Comparison of ENCODE assay signal across 19 cellular contexts in the genomic region with DNA sequence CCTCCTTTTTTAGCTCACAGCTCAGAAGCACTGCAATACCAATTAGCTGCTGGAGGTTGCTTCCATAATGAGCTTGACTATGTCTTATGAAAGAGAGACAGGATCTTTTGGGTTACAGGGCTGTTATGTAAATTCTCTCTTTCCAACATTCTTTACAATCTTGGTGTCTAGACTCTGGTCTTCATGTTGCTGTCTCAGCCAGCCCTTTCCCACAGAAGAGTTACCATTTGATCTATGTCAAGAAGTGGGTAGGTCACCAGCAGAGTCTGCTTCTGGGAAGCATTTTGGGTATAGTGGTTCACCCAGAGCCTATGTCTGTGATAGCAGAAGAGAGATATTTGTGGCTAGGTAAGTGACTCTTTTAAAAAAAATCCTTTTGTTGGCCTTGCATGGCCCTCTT.
DNase-seq lines count a peak whose midpoint lies in the region; ATAC-seq and TF ChIP-seq lines count a peak whose summit lies in the region.
"Had no signal": no experiment of that assay in that cellular context is flagged by ENCODE, and none has a peak within 500 bp of the region (broad histone marks: within the 10 kb centered on the region; RNA-seq: fewer than 3 reads in every experiment).

No MANE protein-coding gene starts in this region.

- H3K9me3 ChIP-seq in DND-41 (ENCODE audit: insufficient read depth, low read length, severe bottlenecking), result peaks cover 1% of the 10 kb centered on the region
- no peaks in the 10 kb centered on the region for H3K9me3 ChIP-seq in ascending aorta

- H3K27me3 ChIP-seq in DND-41 (ENCODE audit: insufficient read depth, low read length, poor library complexity) (no peaks in the 10 kb centered on the region), mesendoderm (ENCODE audit: insufficient read depth, low read length, poor library complexity) (no peaks in the 10 kb centered on the region), ascending aorta (no peaks in the 10 kb centered on the region)

- no peak overlapping the region for H3K4me3 Mint-ChIP-seq in WTC11
- H3K4me3 Mint-ChIP-seq: H9 had no signal

- H3K4me2 ChIP-seq in DND-41 (ENCODE audit: insufficient read depth, low read length) (no peak overlapping the region), mesendoderm (ENCODE audit: low read length) (no peak overlapping the region)

- no peak overlapping the region for H2AFZ ChIP-seq in DND-41 (ENCODE audit: low read depth, low read length)

- no peak overlapping the region for H4K5ac ChIP-seq in mesendoderm (ENCODE audit: low read length)

- no peak overlapping the region for H3K18ac ChIP-seq in mesendoderm (ENCODE audit: low read length)

- no peak overlapping the region for H3K23ac ChIP-seq in mesendoderm (ENCODE audit: low read length)

- no peaks in the 10 kb centered on the region for H3K79me1 ChIP-seq in mesendoderm (ENCODE audit: low read length)

- intact Hi-C loops in ascending aorta (cut with DNase I), result no loop called here

- TF ChIP-seq CTCF in DND-41 (IDR thresholded peaks at IDR 0.05; ENCODE audit: borderline replicate concordance, extremely low read depth, low read length, poor library complexity, severe bottlenecking) (no peak), WTC11 (IDR thresholded peaks at IDR 0.05) (no peak), ascending aorta (IDR thresholded peaks at IDR 0.05) (no peak)

- ATAC-seq in DND-41 (ENCODE audit: insufficient read depth, low read depth) (no peak), WTC11 (no peak)

- no peaks in the 10 kb centered on the region for H3K79me2 ChIP-seq in DND-41 (ENCODE audit: insufficient read depth, low read length)
- H3K79me2 ChIP-seq in mesendoderm (ENCODE audit: control insufficient read depth, insufficient read depth, low read length), result no peaks in the 10 kb centered on the region

- H2BK120ac ChIP-seq in mesendoderm (ENCODE audit: low read depth, low read length), result no peak overlapping the region

- H3K9ac ChIP-seq in DND-41 (ENCODE audit: low read depth, low read length) (no peak overlapping the region), mesendoderm (ENCODE audit: low read length) (no peak overlapping the region)

- peaks cover 10% of the 10 kb centered on the region for H3K9me3 Mint-ChIP-seq in WTC11

- H3K4ac ChIP-seq in mesendoderm (ENCODE audit: low read depth, low read length), result no peak overlapping the region

- no peak overlapping the region for H2AK5ac ChIP-seq in mesendoderm (ENCODE audit: low read length)

- no peaks in the 10 kb centered on the region for H3K27me3 Mint-ChIP-seq in WTC11 (ENCODE audit: low read depth)

- no peak overlapping the region for H3K4me3 ChIP-seq in DND-41 (ENCODE audit: low read depth in 1 of 2, low read length in 2 of 2)
- no peak overlapping the region for H3K4me3 ChIP-seq in mesendoderm (ENCODE audit: low read length)
- H3K4me3 ChIP-seq in ascending aorta, result no peak overlapping the region
- H3K4me3 ChIP-seq: SK-N-MC had no signal

- H3K4me1 Mint-ChIP-seq in WTC11, result no peaks in the 10 kb centered on the region; the same call in 1 of the 2 replicates
- H3K4me1 Mint-ChIP-seq: H9 had no signal

- H4K20me1 ChIP-seq in DND-41 (ENCODE audit: insufficient read depth, low read length), result no peaks in the 10 kb centered on the region

- H4K8ac ChIP-seq in mesendoderm (ENCODE audit: low read depth, low read length), result no peak overlapping the region

- no peaks in the 10 kb centered on the region for H3K36me3 ChIP-seq in DND-41 (ENCODE audit: insufficient read depth, low read length)
- no peaks in the 10 kb centered on the region for H3K36me3 ChIP-seq in mesendoderm (ENCODE audit: control insufficient read depth, insufficient read depth, low read length)
- no peaks in the 10 kb centered on the region for H3K36me3 ChIP-seq in ascending aorta

- H3K27ac ChIP-seq in DND-41 (ENCODE audit: low read length) (peak overlapping the region; percentile 37), mesendoderm (ENCODE audit: low read depth, low read length) (no peak overlapping the region), ascending aorta (no peak overlapping the region)
- H3K27ac ChIP-seq: C4-2B, SK-N-MC had no signal

- H3K36me3 Mint-ChIP-seq in WTC11, result peaks cover 7% of the 10 kb centered on the region

- no peak overlapping the region for H2BK5ac ChIP-seq in mesendoderm (ENCODE audit: low read length)

- H3K27ac Mint-ChIP-seq in WTC11, result no peak overlapping the region
- H3K27ac Mint-ChIP-seq: H9 had no signal

- no peak overlapping the region for H2BK15ac ChIP-seq in mesendoderm (replicated peaks; ENCODE audit: low read depth)

- H3K4me1 ChIP-seq in DND-41 (ENCODE audit: insufficient read depth, low read length) (peaks cover 24% of the 10 kb centered on the region), mesendoderm (ENCODE audit: control insufficient read depth, low read depth, low read length) (no peaks in the 10 kb centered on the region), ascending aorta (no peaks in the 10 kb centered on the region)

- CTCF ChIA-PET in WTC11 (lab: Charles Lee), result no interaction called here

- DNase-seq in AG08395 (ENCODE audit: low spot score), result peak; percentile 3
- no peak for DNase-seq in DND-41
- peak; percentile 62 for DNase-seq in astrocyte of the hippocampus (ENCODE audit: low read depth, low spot score)
- peak; percentile 1 for DNase-seq in mesendoderm
- DNase-seq in NCI-H524 (lab: John Stamatoyannopoulos, UW), result no peak
- no peak for DNase-seq in kidney tubule cell (ENCODE audit: low spot score)
- DNase-seq in WTC11 (ENCODE audit: low spot score), result no peak
- no peak for DNase-seq in ascending aorta (ENCODE audit: low spot score in 2 of 2)
- DNase-seq: DMS79 treated with DMSO at 0.1 percent for 48 hours, H9, IMR-90, Karpas-422, NCI-H1048, NCI-H1436, NCI-H2029 treated with DMSO at 0.1 percent for 48 hours, NCI-H2171, SHP77 had no signal

- no peak overlapping the region for H3K56ac ChIP-seq in mesendoderm (ENCODE audit: low read length)

- POLR2A ChIA-PET in WTC11 (lab: Charles Lee), result no interaction called here

TF ChIP-seq in WTC11, 78 proteins besides CTCF, POLR2A, EP300 and RAD21:
- TF ChIP-seq CREM (CRISPR knock-in tag; IDR thresholded peaks at IDR 0.05) (no peak), ELF4 (CRISPR knock-in tag; IDR thresholded peaks at IDR 0.05; ENCODE audit: low read depth) (no peak), ZNF423 (CRISPR knock-in tag; IDR thresholded peaks at IDR 0.05) (no peak), ATF1 (CRISPR knock-in tag; IDR thresholded peaks at IDR 0.05) (no peak), TEAD1 (CRISPR knock-in tag; IDR thresholded peaks at IDR 0.05) (no peak), ZNF138 (CRISPR knock-in tag; conservative IDR thresholded peaks at IDR 0.05) (no peak), SMAD3 (CRISPR knock-in tag; IDR thresholded peaks at IDR 0.05; ENCODE audit: borderline replicate concordance) (no peak), USF1 (CRISPR knock-in tag; IDR thresholded peaks at IDR 0.05) (no peak), JUN (CRISPR knock-in tag; IDR thresholded peaks at IDR 0.05) (no peak), TCF7 (CRISPR knock-in tag; IDR thresholded peaks at IDR 0.05; ENCODE audit: low read depth) (no peak), JAZF1 (CRISPR knock-in tag; IDR thresholded peaks at IDR 0.05) (no peak), OVOL2 (CRISPR knock-in tag; IDR thresholded peaks at IDR 0.05; ENCODE audit: borderline replicate concordance) (no peak)
- TF ChIP-seq, protein P1, sequence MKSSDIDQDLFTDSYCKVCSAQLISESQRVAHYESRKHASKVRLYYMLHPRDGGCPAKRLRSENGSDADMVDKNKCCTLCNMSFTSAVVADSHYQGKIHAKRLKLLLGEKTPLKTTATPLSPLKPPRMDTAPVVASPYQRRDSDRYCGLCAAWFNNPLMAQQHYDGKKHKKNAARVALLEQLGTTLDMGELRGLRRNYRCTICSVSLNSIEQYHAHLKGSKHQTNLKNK (CRISPR knock-in tag; IDR thresholded peaks at IDR 0.05), result no peak
- TF ChIP-seq, protein P2, sequence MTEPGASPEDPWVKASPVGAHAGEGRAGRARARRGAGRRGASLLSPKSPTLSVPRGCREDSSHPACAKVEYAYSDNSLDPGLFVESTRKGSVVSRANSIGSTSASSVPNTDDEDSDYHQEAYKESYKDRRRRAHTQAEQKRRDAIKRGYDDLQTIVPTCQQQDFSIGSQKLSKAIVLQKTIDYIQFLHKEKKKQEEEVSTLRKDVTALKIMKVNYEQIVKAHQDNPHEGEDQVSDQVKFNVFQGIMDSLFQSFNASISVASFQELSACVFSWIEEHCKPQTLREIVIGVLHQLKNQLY (CRISPR knock-in tag; IDR thresholded peaks at IDR 0.05), result no peak
- TF ChIP-seq, protein P3, sequence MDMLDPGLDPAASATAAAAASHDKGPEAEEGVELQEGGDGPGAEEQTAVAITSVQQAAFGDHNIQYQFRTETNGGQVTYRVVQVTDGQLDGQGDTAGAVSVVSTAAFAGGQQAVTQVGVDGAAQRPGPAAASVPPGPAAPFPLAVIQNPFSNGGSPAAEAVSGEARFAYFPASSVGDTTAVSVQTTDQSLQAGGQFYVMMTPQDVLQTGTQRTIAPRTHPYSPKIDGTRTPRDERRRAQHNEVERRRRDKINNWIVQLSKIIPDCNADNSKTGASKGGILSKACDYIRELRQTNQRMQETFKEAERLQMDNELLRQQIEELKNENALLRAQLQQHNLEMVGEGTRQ (CRISPR knock-in tag; IDR thresholded peaks at IDR 0.05), result no peak
- TF ChIP-seq, protein P4, sequence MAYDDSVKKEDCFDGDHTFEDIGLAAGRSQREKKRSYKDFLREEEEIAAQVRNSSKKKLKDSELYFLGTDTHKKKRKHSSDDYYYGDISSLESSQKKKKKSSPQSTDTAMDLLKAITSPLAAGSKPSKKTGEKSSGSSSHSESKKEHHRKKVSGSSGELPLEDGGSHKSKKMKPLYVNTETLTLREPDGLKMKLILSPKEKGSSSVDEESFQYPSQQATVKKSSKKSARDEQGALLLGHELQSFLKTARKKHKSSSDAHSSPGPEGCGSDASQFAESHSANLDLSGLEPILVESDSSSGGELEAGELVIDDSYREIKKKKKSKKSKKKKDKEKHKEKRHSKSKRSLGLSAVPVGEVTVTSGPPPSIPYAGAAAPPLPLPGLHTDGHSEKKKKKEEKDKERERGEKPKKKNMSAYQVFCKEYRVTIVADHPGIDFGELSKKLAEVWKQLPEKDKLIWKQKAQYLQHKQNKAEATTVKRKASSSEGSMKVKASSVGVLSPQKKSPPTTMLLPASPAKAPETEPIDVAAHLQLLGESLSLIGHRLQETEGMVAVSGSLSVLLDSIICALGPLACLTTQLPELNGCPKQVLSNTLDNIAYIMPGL (CRISPR knock-in tag; IDR thresholded peaks at IDR 0.05), result no peak
TF ChIP-seq in WTC11: peak in this region for 0.

Comparison
In these comparisons a context has a peak if more than half of its experiments do, and no peak if none do; other contexts are left out.
1. DNase-seq: peak in AG08395 (single experiment), astrocyte of the hippocampus (single experiment) and mesendoderm (single experiment); none in DND-41 (single experiment), NCI-H524 (0 of 2), kidney tubule cell (single experiment), WTC11 (single experiment) and ascending aorta (0 of 2).